In the genomic region with DNA sequence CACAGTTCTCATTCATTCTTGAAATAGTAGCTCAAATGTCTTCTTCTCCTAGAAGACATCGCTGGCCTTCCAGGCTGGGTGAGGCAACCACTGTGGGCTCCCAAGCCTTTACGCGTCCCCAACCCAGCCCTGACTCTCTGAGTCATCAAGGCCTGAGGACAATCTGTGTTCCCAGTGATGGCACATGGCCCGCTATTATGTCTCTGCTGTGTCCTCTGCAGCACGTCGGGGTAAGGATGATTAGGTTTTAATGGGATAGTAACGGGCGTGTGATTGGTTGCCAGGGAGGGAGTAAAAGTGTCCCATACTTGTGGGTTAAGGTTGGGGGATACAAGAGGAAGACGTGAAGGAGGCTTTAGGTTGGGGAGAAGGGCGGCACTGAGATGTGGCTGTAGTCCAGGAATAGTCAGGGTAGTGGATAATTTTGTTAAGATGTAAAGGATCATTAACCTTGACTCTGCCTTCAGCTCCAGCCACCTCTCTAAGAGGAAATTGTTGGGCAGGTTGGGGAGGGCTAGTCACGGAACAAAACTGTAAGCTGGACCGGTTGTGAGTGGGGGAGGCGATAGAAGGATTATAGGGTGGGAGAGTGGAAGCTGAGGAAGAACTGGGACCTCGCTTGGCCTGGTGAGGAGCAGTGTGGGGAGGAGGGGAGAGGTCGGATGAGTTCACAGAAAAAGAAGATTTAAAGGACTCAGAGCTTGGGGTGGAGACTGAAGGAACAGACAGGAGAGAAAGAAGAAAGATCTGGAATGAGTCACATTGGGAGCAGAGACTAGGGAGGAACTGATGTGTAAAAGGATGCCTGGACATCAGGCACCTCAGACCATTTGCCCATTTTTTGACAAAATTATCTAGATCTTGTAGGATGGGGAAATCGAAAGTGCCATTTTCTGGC, we compare ENCODE assay signal across 21 cellular contexts. TPM values are rescaled to one million over a fixed set of nuclear protein-coding genes. Genes with fewer than 3 reads are reported as not detected.
DNase-seq lines count a peak whose midpoint lies in the region; ATAC-seq and TF ChIP-seq lines count a peak whose summit lies in the region.
"Had no signal": no experiment of that assay in that cellular context is flagged by ENCODE, and none has a peak within 500 bp of the region (broad histone marks: within the 10 kb centered on the region; RNA-seq: fewer than 3 reads in every experiment).

No MANE protein-coding gene starts in this region.

- no peaks in the 10 kb centered on the region for H3K9me3 ChIP-seq in esophagus squamous epithelium
- H3K9me3 ChIP-seq in mucosa of descending colon: no peaks in the 10 kb centered on the region
- H3K9me3 ChIP-seq: body of pancreas, lower lobe of right lung, SJSA1 had no signal

- H3K9me3 Mint-ChIP-seq in immature natural killer cell: peaks cover 0 to 1% (median 0%) of the 10 kb centered on the region in 6 donors
- H3K9me3 Mint-ChIP-seq: CD14-positive monocyte had no signal

- TF ChIP-seq POLR2A in esophagus squamous epithelium (IDR thresholded peaks at IDR 0.05): no peak

- H3K4me3 ChIP-seq in esophagus squamous epithelium: peak overlapping the region in 1 of 4 donors; percentile 20
- H3K4me3 ChIP-seq in skin epidermis: no peak overlapping the region
- no peak overlapping the region for H3K4me3 ChIP-seq in mucosa of descending colon
- H3K4me3 ChIP-seq: body of pancreas, GM12878, lower lobe of right lung, SJSA1 had no signal

- H3K36me3 ChIP-seq in esophagus squamous epithelium (no peaks in the 10 kb centered on the region), mucosa of descending colon (ENCODE audit: low read depth) (no peaks in the 10 kb centered on the region)
- H3K36me3 ChIP-seq: lower lobe of right lung, SJSA1 had no signal

- ATAC-seq in mucosa of descending colon: no peak
- ATAC-seq in left lobe of liver: no peak
- ATAC-seq: body of pancreas, GM12878, lower lobe of right lung had no signal

- peaks cover 10 to 22% (median 12%) of the 10 kb centered on the region in 3 donors for H3K27me3 Mint-ChIP-seq in immature natural killer cell (ENCODE audit: low read depth in 3 of 3)

- H3K4me1 Mint-ChIP-seq in immature natural killer cell: no peaks in the 10 kb centered on the region
- H3K4me1 Mint-ChIP-seq: nephron progenitor cell had no signal

- 43 to 47% methylated on average over 16 of the region's 16 CpGs for WGBS in esophagus squamous epithelium, 2 donors

- H3K36me3 Mint-ChIP-seq in immature natural killer cell: no peaks in the 10 kb centered on the region
- H3K36me3 Mint-ChIP-seq: CD14-positive monocyte had no signal

- no peak overlapping the region for H3K27ac Mint-ChIP-seq in immature natural killer cell
- H3K27ac Mint-ChIP-seq: CD14-positive monocyte, nephron progenitor cell had no signal

- H3K4me1 ChIP-seq in esophagus squamous epithelium (peaks cover 2 to 83% (median 22%) of the 10 kb centered on the region in 3 donors), mucosa of descending colon (ENCODE audit: low read depth) (no peaks in the 10 kb centered on the region)
- H3K4me1 ChIP-seq: body of pancreas, lower lobe of right lung had no signal

- intact Hi-C loops in esophagus squamous epithelium (cut with DNase I): no loop called here
- intact Hi-C loops in mucosa of descending colon (cut with DNase I, micrococcal nuclease): no loop called here

- H3K27ac ChIP-seq in esophagus squamous epithelium (peak overlapping the region in 3 of 4 donors; percentile 49 to 82 (median 53)), skin epidermis (peak overlapping the region in 14 of 21 experiments; percentile 7 to 85 (median 50))
- H3K27ac ChIP-seq: body of pancreas, lower lobe of right lung, SJSA1 had no signal

- TF ChIP-seq CTCF in esophagus squamous epithelium (IDR thresholded peaks at IDR 0.05) (no peak), mucosa of descending colon (IDR thresholded peaks at IDR 0.05) (no peak)

- DNase-seq in EH (ENCODE audit: low read depth) (peak; percentile 67), OCI-M1 (lab: John Stamatoyannopoulos, UW) (peak; percentile 33), esophagus squamous epithelium (lab: John Stamatoyannopoulos, UW) (no peak), immature natural killer cell (no peak), mucosa of descending colon (no peak), left lobe of liver (ENCODE audit: low spot score) (no peak)
- DNase-seq: activated CD4-positive, alpha-beta T cell treated with anti-CD3 and anti-CD28 coated beads for 4 hours; activated naive CD4-positive, alpha-beta T cell treated with anti-CD3 and anti-CD28 coated beads, Interleukin-2, amount 50 U/mL, for 16 hours; body of pancreas; lower lobe of right lung; NCI-H2107; nephron progenitor cell; NK-92 treated with Interleukin-12 subunit alpha and Interleukin-12 subunit beta, amount 100 ng/mL, for 24 hours; T-helper 9 cell had no signal

- no peak overlapping the region for H3K4me3 Mint-ChIP-seq in immature natural killer cell
- H3K4me3 Mint-ChIP-seq: nephron progenitor cell had no signal

- H3K27me3 ChIP-seq in esophagus squamous epithelium: peaks cover 0 to 10% (median 0%) of the 10 kb centered on the region in 4 donors
- H3K27me3 ChIP-seq: body of pancreas, SJSA1 had no signal

RNA-seq across cellular contexts. Expression of gene IGFL1, which starts 27.9 kb away (rescaled TPM):
- total RNA-seq in esophagus squamous epithelium: 10 to 100 TPM in 3 of 4 donors, 1 to 10 TPM in 1; 2.9 to 46.0 (median 22.0) TPM
- not detected for polyA plus RNA-seq in immature natural killer cell
- total RNA-seq in mucosa of descending colon: not detected
- not detected for total RNA-seq in left lobe of liver
- total RNA-seq: body of pancreas, dermis microvascular lymphatic vessel endothelial cell, GM12878, H1, lower lobe of right lung, SJSA1, subcutaneous adipose tissue had no signal
- polyA plus RNA-seq: CD14-positive monocyte, GM12878, H1 had no signal

RNA-seq across cellular contexts. Expression of gene IGFL2, which starts 53.6 kb away (rescaled TPM):
- total RNA-seq in esophagus squamous epithelium (not detected), mucosa of descending colon (under 1 TPM in 2 of 3 donors, not detected in 1; 0.38 to 0.53 TPM), left lobe of liver (not detected)
- polyA plus RNA-seq in immature natural killer cell: not detected
- total RNA-seq: body of pancreas, dermis microvascular lymphatic vessel endothelial cell, GM12878, H1, lower lobe of right lung, SJSA1, subcutaneous adipose tissue had no signal
- polyA plus RNA-seq: CD14-positive monocyte, H1 had no signal

Comparison
In these comparisons a context has a peak if more than half of its experiments do, and no peak if none do; other contexts are left out.
1. DNase-seq: peak in EH (single experiment) and OCI-M1 (single experiment); none in esophagus squamous epithelium (single experiment), immature natural killer cell (0 of 3), mucosa of descending colon (0 of 3) and left lobe of liver (single experiment).